ENCODE assay signal across 16 cellular contexts in the genomic region with DNA sequence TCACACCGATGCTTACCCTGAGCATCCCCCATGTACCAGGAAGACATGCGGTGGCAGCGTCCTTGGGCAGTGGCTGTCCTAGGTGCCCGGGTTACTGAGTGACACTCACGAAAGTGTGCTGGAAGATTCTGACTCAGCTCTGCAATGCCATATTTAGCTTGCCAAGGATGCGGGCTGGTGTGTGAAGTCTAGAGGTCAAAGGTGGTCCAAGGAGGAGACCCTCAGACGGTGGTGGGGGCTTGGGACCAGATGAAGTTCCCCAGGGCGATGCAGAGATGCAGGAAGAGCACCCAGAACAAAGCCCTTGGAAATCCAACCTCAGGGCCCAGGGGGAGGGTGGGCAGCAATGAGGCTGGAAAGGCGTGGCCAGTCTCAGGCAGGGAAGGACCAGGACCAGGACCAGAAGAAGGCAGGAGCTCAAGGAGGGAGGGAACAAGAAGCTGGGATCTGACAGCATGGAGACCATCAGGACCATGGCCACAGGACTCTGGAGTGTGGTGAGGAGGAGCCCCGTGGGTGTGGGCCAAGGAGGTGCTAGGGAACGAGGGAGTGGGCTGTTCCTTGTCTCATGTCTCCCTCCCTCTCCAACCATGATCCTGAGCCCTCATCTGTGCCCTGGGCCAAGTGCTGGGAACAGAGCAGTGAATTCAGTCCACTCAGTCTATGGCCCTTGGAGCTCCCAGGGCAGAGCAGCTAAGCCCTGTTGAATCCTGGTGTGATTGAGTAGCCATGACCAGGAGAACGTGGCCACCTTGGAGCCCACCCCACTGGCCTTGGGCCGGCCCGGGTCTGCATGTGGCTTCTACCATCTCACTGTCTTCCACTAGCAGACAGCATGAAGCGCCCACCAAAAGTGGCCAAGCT.
DNase-seq lines count a peak whose midpoint lies in the region; ATAC-seq and TF ChIP-seq lines count a peak whose summit lies in the region.
"Had no signal": no experiment of that assay in that cellular context is flagged by ENCODE, and none has a peak within 500 bp of the region (broad histone marks: within the 10 kb centered on the region; RNA-seq: fewer than 3 reads in every experiment).

No MANE protein-coding gene starts in this region.

- no peak overlapping the region for H2AFZ ChIP-seq in SK-N-SH (ENCODE audit: low read depth)

- H3K56ac ChIP-seq in mesendoderm (ENCODE audit: low read length) = no peak overlapping the region

- H3K4me2 ChIP-seq in SK-N-SH (no peak overlapping the region), mesendoderm (ENCODE audit: low read length) (no peak overlapping the region)
- H3K4me2 ChIP-seq: KMS-11 had no signal

- H4K20me1 ChIP-seq in SK-N-SH (ENCODE audit: insufficient read depth) = no peaks in the 10 kb centered on the region

- no peak overlapping the region for H3K4me3 Mint-ChIP-seq in stimulated activated naive CD8-positive, alpha-beta T cell treated with anti-CD3 and anti-CD28 coated beads, Interleukin-15, amount 100 ng/mL, for 72 hours
- no peak overlapping the region for H3K4me3 Mint-ChIP-seq in type B pancreatic cell
- H3K4me3 Mint-ChIP-seq: CD14-positive monocyte had no signal

- no peak overlapping the region for H2BK120ac ChIP-seq in mesendoderm (ENCODE audit: low read depth, low read length)

- POLR2A ChIA-PET in SK-N-SH (lab: Yijun Ruan, JAX) = no interaction called here

- H3K4me1 Mint-ChIP-seq in stimulated activated naive CD8-positive, alpha-beta T cell treated with anti-CD3 and anti-CD28 coated beads, Interleukin-15, amount 100 ng/mL, for 72 hours = peaks cover 17% of the 10 kb centered on the region
- H3K4me1 Mint-ChIP-seq in type B pancreatic cell (ENCODE audit: unreplicated experiment) = peaks cover 9% of the 10 kb centered on the region
- H3K4me1 Mint-ChIP-seq: CD14-positive monocyte had no signal

- H3K27me3 ChIP-seq in SK-N-SH (ENCODE audit: insufficient read depth) = no peaks in the 10 kb centered on the region
- no peaks in the 10 kb centered on the region for H3K27me3 ChIP-seq in mesendoderm (ENCODE audit: insufficient read depth, low read length, poor library complexity)

- peak overlapping the region; percentile 93 to 95 for H3K27ac Mint-ChIP-seq in stimulated activated naive CD8-positive, alpha-beta T cell treated with anti-CD3 and anti-CD28 coated beads, Interleukin-15, amount 100 ng/mL, for 72 hours
- H3K27ac Mint-ChIP-seq in type B pancreatic cell = no peak overlapping the region
- H3K27ac Mint-ChIP-seq: CD14-positive monocyte had no signal

- no peaks in the 10 kb centered on the region for H3K9me3 Mint-ChIP-seq in stimulated activated naive CD8-positive, alpha-beta T cell treated with anti-CD3 and anti-CD28 coated beads, Interleukin-15, amount 100 ng/mL, for 72 hours
- H3K9me3 Mint-ChIP-seq in type B pancreatic cell = no peaks in the 10 kb centered on the region

- no peak overlapping the region for H2BK5ac ChIP-seq in mesendoderm (ENCODE audit: low read length)

- H3K9ac ChIP-seq in SK-N-SH (no peak overlapping the region), mesendoderm (ENCODE audit: low read length) (no peak overlapping the region)
- H3K9ac ChIP-seq: KMS-11 had no signal

- no peak overlapping the region for H3K23ac ChIP-seq in mesendoderm (ENCODE audit: low read length)

- H3K36me3 Mint-ChIP-seq in type B pancreatic cell = no peaks in the 10 kb centered on the region
- H3K36me3 Mint-ChIP-seq: CD14-positive monocyte had no signal

- no peak for ATAC-seq in SK-N-SH treated with all-trans-retinoic acid at 6 μM for 48 hours
- no peak for ATAC-seq in stimulated activated naive CD8-positive, alpha-beta T cell treated with anti-CD3 and anti-CD28 coated beads, Interleukin-15, amount 100 ng/mL, for 72 hours
- ATAC-seq in stimulated activated naive CD8-positive, alpha-beta T cell treated with anti-CD3 and anti-CD28 coated beads, Interleukin-15, Interleukin-2, amounts not matched to agents 100 U/mL and 50 U/mL, for 24 hours = no peak
- no peak for ATAC-seq in HG03520 (IDR thresholded peaks at IDR 0.05; ENCODE audit: unreplicated experiment)
- ATAC-seq: Panc1 had no signal

- H3K4me1 ChIP-seq in SK-N-SH (ENCODE audit: control insufficient read depth in 1 of 2, insufficient read depth in 2 of 2, low read depth in 1 of 2, low read length in 1 of 2) (no peaks in the 10 kb centered on the region; a peak in 1 of 4 replicates), mesendoderm (ENCODE audit: control insufficient read depth, low read depth, low read length) (peaks cover 1% of the 10 kb centered on the region)

- TF ChIP-seq RAD21 in SK-N-SH (IDR thresholded peaks at IDR 0.05; ENCODE audit: low read length) = no peak

- TF ChIP-seq CTCF in SK-N-SH (IDR thresholded peaks at IDR 0.05) (no peak), type B pancreatic cell (conservative IDR thresholded peaks at IDR 0.05) (no peak)

- no peaks in the 10 kb centered on the region for H3K79me2 ChIP-seq in SK-N-SH (ENCODE audit: insufficient read depth)
- no peaks in the 10 kb centered on the region for H3K79me2 ChIP-seq in mesendoderm (ENCODE audit: control insufficient read depth, insufficient read depth, low read length)

- H3K36me3 ChIP-seq in SK-N-SH (replicated peaks in 1 of 2; ENCODE audit: control insufficient read depth in 1 of 2, insufficient read depth in 2 of 2, low read length in 1 of 2) (no peaks in the 10 kb centered on the region), mesendoderm (ENCODE audit: control insufficient read depth, insufficient read depth, low read length) (no peaks in the 10 kb centered on the region)

- WGBS in SK-N-SH (ENCODE audit: low lambda C conversion rate) = 53% methylated on average over 10 of the region's 15 CpGs
- WGBS in mesendoderm (ENCODE audit: extremely low coverage, insufficient coverage, low lambda C conversion rate) = no CpG with 5 or more reads among the region's 15 CpGs

- no peaks in the 10 kb centered on the region for H3K9me3 ChIP-seq in SK-N-SH

- peaks cover 62% of the 10 kb centered on the region for H3K27me3 Mint-ChIP-seq in stimulated activated naive CD8-positive, alpha-beta T cell treated with anti-CD3 and anti-CD28 coated beads, Interleukin-15, amount 100 ng/mL, for 72 hours
- H3K27me3 Mint-ChIP-seq in type B pancreatic cell = peaks cover 14% of the 10 kb centered on the region

- H3K27ac ChIP-seq in SK-N-SH (ENCODE audit: low read depth in 2 of 2, low read length in 1 of 2) = no peak overlapping the region
- H3K27ac ChIP-seq in mesendoderm (ENCODE audit: low read depth, low read length) = no peak overlapping the region
- H3K27ac ChIP-seq: 22Rv1, KMS-11 had no signal

- H3F3A ChIP-seq in SK-N-SH (replicated peaks; ENCODE audit: insufficient read depth) = no peaks in the 10 kb centered on the region

- no peak overlapping the region for H3K4me3 ChIP-seq in SK-N-SH (ENCODE audit: low read depth in 2 of 2, low read length in 1 of 2)
- no peak overlapping the region for H3K4me3 ChIP-seq in mesendoderm (ENCODE audit: low read length)

- H4K8ac ChIP-seq in mesendoderm (ENCODE audit: low read depth, low read length) = no peak overlapping the region

- DNase-seq in SK-N-SH (peak; percentile 10), mesendoderm (no peak), NCI-H1092 treated with DMSO at 0.1 percent for 48 hours (lab: John Stamatoyannopoulos, UW) (no peak), type B pancreatic cell (ENCODE audit: extremely low spot score, unreplicated experiment) (no peak)
- no peak for DNase-seq in stimulated activated naive CD8-positive, alpha-beta T cell treated with anti-CD3 and anti-CD28 coated beads, Interleukin-15, amount 100 ng/mL, for 72 hours
- no peak for DNase-seq in stimulated activated naive CD8-positive, alpha-beta T cell treated with anti-CD3 and anti-CD28 coated beads, Interleukin-15, Interleukin-2, amounts not matched to agents 100 U/mL and 50 U/mL, for 24 hours
- DNase-seq: NCI-H146, NCI-H2227 treated with DMSO at 0.1 percent for 48 hours, NCI-H524, SHP77 had no signal

- H4K5ac ChIP-seq in mesendoderm (ENCODE audit: low read length) = no peak overlapping the region

- CTCF ChIA-PET in SK-N-SH (lab: Yijun Ruan, JAX) = interaction anchor here (1.3 kb wide), 1 partner anchor 16 kb away, joined by 3 read pairs; no protein-coding TSS in a partner anchor

- TF ChIP-seq EP300 in SK-N-SH (IDR thresholded peaks at IDR 0.05; ENCODE audit: borderline replicate concordance in 1 of 2, low read depth in 1 of 2, low read length in 1 of 2) = no peak

- H3K9me2 ChIP-seq in SK-N-SH = no peaks in the 10 kb centered on the region

- no peak overlapping the region for H2BK15ac ChIP-seq in mesendoderm (replicated peaks; ENCODE audit: low read depth)

- peak overlapping the region; percentile 43 for H2AK5ac ChIP-seq in mesendoderm (ENCODE audit: low read length)

- no peak overlapping the region for H3K4ac ChIP-seq in mesendoderm (ENCODE audit: low read depth, low read length)

- H3K79me1 ChIP-seq in mesendoderm (ENCODE audit: low read length) = no peaks in the 10 kb centered on the region

- H3K18ac ChIP-seq in mesendoderm (ENCODE audit: low read length) = no peak overlapping the region

TF ChIP-seq in SK-N-SH, 30 proteins besides CTCF, POLR2A, EP300 and RAD21:
- TF ChIP-seq NFIC (IDR thresholded peaks at IDR 0.05; ENCODE audit: borderline replicate concordance) = no peak
- TF ChIP-seq TCF12 (IDR thresholded peaks at IDR 0.05) = no peak
- no peak for TF ChIP-seq TAF1 (IDR thresholded peaks at IDR 0.05; ENCODE audit: borderline replicate concordance, low read depth, low read length)
- TF ChIP-seq FOXM1 (IDR thresholded peaks at IDR 0.05; ENCODE audit: low read depth) = no peak
- no peak for TF ChIP-seq SIN3A (IDR thresholded peaks at IDR 0.05; ENCODE audit: borderline replicate concordance, low read depth, low read length)
- TF ChIP-seq RCOR1 (IDR thresholded peaks at IDR 0.05; ENCODE audit: low read length) = no peak
- no peak for TF ChIP-seq CHD2 (IDR thresholded peaks at IDR 0.05; ENCODE audit: low read length, partially characterized antibody)
- TF ChIP-seq YY1 (IDR thresholded peaks at IDR 0.05; ENCODE audit: low read depth) = no peak
- no peak for TF ChIP-seq JUND (IDR thresholded peaks at IDR 0.05)

TF ChIP-seq in SK-N-SH treated with all-trans-retinoic acid at 6 μM for 48 hours, 23 proteins besides CTCF, POLR2A, EP300 and RAD21 (continues in another document):
- TF ChIP-seq PATZ1 (CRISPR knock-in tag; IDR thresholded peaks at IDR 0.05; ENCODE audit: borderline replicate concordance) (no peak), BACH2 (CRISPR knock-in tag; IDR thresholded peaks at IDR 0.05; ENCODE audit: borderline replicate concordance) (no peak)
